In the genomic region with DNA sequence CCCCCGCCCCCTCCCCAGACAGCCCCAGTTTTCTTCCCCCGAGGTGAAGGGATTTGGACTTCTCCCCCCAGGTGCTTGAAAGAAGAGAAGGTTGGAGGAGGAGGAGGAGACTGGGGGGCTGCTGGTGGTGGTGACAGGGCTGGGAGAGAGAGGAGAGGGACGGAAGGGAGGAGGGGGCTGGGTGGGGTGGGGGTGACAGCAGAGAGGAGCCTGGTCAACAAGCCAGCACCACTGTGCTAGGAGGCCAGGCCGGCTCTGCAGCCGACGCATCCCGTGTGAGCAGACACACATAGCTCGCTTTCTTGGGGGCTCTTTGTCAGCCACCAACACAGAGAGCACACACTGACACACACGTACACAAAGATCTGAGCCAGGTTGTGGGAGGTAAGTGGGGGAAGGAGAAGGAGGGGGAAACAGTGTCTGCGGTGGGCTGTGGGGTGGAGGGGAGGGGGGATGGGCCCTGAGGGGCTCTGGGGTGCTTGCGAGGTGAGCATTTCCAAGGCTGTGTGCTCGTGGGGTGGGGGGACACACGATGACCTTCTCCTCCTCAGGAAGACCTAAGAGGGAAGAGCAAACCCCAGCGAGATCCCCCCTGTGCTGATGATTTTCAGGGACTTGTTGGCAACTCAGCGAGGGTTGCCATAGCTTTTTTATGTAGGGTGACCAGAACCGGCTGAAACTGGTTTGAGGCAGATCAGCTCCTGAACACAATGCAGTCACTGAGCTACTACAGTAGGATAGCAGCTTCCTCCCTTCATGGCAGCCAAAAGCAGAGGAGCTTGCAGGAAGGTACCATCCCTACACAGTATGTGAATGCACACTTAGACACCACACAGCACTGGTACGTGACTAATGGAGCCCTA, we compare ENCODE assay signal across 8 cellular contexts. TPM values are rescaled to one million over a fixed set of nuclear protein-coding genes. Genes with fewer than 3 reads are reported as not detected.
DNase-seq lines count a peak whose midpoint lies in the region; ATAC-seq and TF ChIP-seq lines count a peak whose summit lies in the region.

A gene with protein sequence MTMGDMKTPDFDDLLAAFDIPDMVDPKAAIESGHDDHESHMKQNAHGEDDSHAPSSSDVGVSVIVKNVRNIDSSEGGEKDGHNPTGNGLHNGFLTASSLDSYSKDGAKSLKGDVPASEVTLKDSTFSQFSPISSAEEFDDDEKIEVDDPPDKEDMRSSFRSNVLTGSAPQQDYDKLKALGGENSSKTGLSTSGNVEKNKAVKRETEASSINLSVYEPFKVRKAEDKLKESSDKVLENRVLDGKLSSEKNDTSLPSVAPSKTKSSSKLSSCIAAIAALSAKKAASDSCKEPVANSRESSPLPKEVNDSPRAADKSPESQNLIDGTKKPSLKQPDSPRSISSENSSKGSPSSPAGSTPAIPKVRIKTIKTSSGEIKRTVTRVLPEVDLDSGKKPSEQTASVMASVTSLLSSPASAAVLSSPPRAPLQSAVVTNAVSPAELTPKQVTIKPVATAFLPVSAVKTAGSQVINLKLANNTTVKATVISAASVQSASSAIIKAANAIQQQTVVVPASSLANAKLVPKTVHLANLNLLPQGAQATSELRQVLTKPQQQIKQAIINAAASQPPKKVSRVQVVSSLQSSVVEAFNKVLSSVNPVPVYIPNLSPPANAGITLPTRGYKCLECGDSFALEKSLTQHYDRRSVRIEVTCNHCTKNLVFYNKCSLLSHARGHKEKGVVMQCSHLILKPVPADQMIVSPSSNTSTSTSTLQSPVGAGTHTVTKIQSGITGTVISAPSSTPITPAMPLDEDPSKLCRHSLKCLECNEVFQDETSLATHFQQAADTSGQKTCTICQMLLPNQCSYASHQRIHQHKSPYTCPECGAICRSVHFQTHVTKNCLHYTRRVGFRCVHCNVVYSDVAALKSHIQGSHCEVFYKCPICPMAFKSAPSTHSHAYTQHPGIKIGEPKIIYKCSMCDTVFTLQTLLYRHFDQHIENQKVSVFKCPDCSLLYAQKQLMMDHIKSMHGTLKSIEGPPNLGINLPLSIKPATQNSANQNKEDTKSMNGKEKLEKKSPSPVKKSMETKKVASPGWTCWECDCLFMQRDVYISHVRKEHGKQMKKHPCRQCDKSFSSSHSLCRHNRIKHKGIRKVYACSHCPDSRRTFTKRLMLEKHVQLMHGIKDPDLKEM (N-terminal part only) (plus strand): TSS at position 732 of the 863 bp plus-strand sequence. CDS start 53,411 bp downstream, outside the sequence.

- H3K27me3 ChIP-seq in BJ (ENCODE audit: control insufficient read depth, insufficient read depth, low read length) (no peaks in the 10 kb centered on the region), PC-3 (ENCODE audit: low read length) (no peaks in the 10 kb centered on the region)

- DNase-seq in BJ (ENCODE audit: low read depth) (no peak), HFFc6 (peak; percentile 74), PC-3 (peak; percentile 68), dermis blood vessel endothelial cell (peak; percentile 76), left lobe of liver (ENCODE audit: low spot score) (no peak), GF-D8 (lab: John Stamatoyannopoulos, UW) (no peak), ACHN (no peak)
- no peak for DNase-seq in stimulated activated naive CD8-positive, alpha-beta T cell treated with anti-CD3 and anti-CD28 coated beads, Interleukin-15, amount 100 ng/mL, for 72 hours

- H3K9me3 Mint-ChIP-seq in HFFc6, result no peaks in the 10 kb centered on the region
- no peaks in the 10 kb centered on the region for H3K9me3 Mint-ChIP-seq in stimulated activated naive CD8-positive, alpha-beta T cell treated with anti-CD3 and anti-CD28 coated beads, Interleukin-15, amount 100 ng/mL, for 72 hours

- CTCF ChIA-PET in BJ (lab: Yijun Ruan, JAX), result interaction anchor here (0.6 to 1.4 kb wide), 6 partner anchors 14 to 204 kb away, joined by 3 to 4 read pairs (median 3); no protein-coding TSS in a partner anchor
- CTCF ChIA-PET in PC-3 (lab: Charles Lee), result interaction anchor here (0.6 kb wide), 1 partner anchor 229 kb away, joined by 4 read pairs; no protein-coding TSS in a partner anchor

- no peaks in the 10 kb centered on the region for H3K9me2 ChIP-seq in PC-3 (replicated peaks; ENCODE audit: low read length)

- H2AFZ ChIP-seq in PC-3 (ENCODE audit: low read length), result no peak within 1 kb of the TSS

- peak within 1 kb of the TSS; percentile 85 for H3K4me3 Mint-ChIP-seq in HFFc6
- peak within 1 kb of the TSS; percentile 21 to 31 for H3K4me3 Mint-ChIP-seq in stimulated activated naive CD8-positive, alpha-beta T cell treated with anti-CD3 and anti-CD28 coated beads, Interleukin-15, amount 100 ng/mL, for 72 hours

- intact Hi-C loops in PC-3 (cut with micrococcal nuclease), result loop anchor here (1.0 to 2.0 kb wide), 2 partner anchors 79 to 204 kb away; no protein-coding TSS in a partner anchor

- no peaks in the 10 kb centered on the region for H4K20me1 ChIP-seq in PC-3 (ENCODE audit: low read length)

- no peaks in the 10 kb centered on the region for H3K9me3 ChIP-seq in PC-3 (ENCODE audit: low read length)

- H3K4me2 ChIP-seq in PC-3 (ENCODE audit: low read length), result peak within 1 kb of the TSS; percentile 90

- H3K36me3 Mint-ChIP-seq in HFFc6 (ENCODE audit: low read depth), result peaks cover 39% of the 10 kb centered on the region

- POLR2A ChIA-PET in BJ (lab: Charles Lee), result interaction anchor here (0.6 to 1.7 kb wide), 3 partner anchors 71 to 135 kb away, joined by 3 to 4 read pairs (median 3); no protein-coding TSS in a partner anchor
- POLR2A ChIA-PET in PC-3 (lab: Charles Lee; ENCODE audit: unreplicated experiment), result interaction anchor here (0.6 kb wide), 2 partner anchors 20 to 79 kb away, joined by 3 to 11 read pairs; no protein-coding TSS in a partner anchor

- H3K4me1 Mint-ChIP-seq in HFFc6 (ENCODE audit: low read depth), result peaks cover 89% of the 10 kb centered on the region
- H3K4me1 Mint-ChIP-seq in stimulated activated naive CD8-positive, alpha-beta T cell treated with anti-CD3 and anti-CD28 coated beads, Interleukin-15, amount 100 ng/mL, for 72 hours, result peaks cover 5% of the 10 kb centered on the region

- H3F3A ChIP-seq in PC-3 (ENCODE audit: low read length, unreplicated experiment), result no peaks in the 10 kb centered on the region

- H3K27me3 Mint-ChIP-seq in HFFc6 (ENCODE audit: insufficient read depth), result no peaks in the 10 kb centered on the region
- H3K27me3 Mint-ChIP-seq in stimulated activated naive CD8-positive, alpha-beta T cell treated with anti-CD3 and anti-CD28 coated beads, Interleukin-15, amount 100 ng/mL, for 72 hours, result peaks cover 93% of the 10 kb centered on the region

- no TSS peak for BruUV-seq in PC-3 (replicated peaks; lab: Mats Ljungman, UMichigan)

- in situ Hi-C loops in ACHN (cut with HindIII; ENCODE audit: low pct_ligation_motif_present, low pct_unique_long_range_greater_than_20kb, low sequenced_read_pairs), result no loop called here

- ATAC-seq in PC-3 (peak; percentile 53), left lobe of liver (peak; percentile 39)
- ATAC-seq in stimulated activated naive CD8-positive, alpha-beta T cell treated with anti-CD3 and anti-CD28 coated beads, Interleukin-15, amount 100 ng/mL, for 72 hours, result peak; percentile 48

- no peak for TF ChIP-seq CTCF in BJ (IDR thresholded peaks at IDR 0.05; ENCODE audit: insufficient read depth, low read depth, low read length)
- TF ChIP-seq CTCF in HFFc6 (IDR thresholded peaks at IDR 0.05), result no peak
- TF ChIP-seq CTCF in PC-3 (conservative IDR thresholded peaks at IDR 0.05; ENCODE audit: low read depth, low read length), result no peak

- H3K27ac Mint-ChIP-seq in HFFc6, result peak within 1 kb of the TSS; percentile 98
- peak within 1 kb of the TSS in 1 of 2 donors; percentile 63 for H3K27ac Mint-ChIP-seq in stimulated activated naive CD8-positive, alpha-beta T cell treated with anti-CD3 and anti-CD28 coated beads, Interleukin-15, amount 100 ng/mL, for 72 hours

- H3K27ac ChIP-seq in PC-3 (ENCODE audit: low read length), result peak within 1 kb of the TSS; percentile 87

- peaks cover 71% of the 10 kb centered on the region for H3K4me1 ChIP-seq in PC-3 (ENCODE audit: insufficient read depth, low read length)

- H3K4me3 ChIP-seq in BJ (ENCODE audit: low read depth, low read length) (peak within 1 kb of the TSS; percentile 37), PC-3 (ENCODE audit: low read length) (peak within 1 kb of the TSS; percentile 62)

- peak within 1 kb of the TSS; percentile 96 for H3K9ac ChIP-seq in PC-3 (ENCODE audit: low read length)

- peaks cover 78% of the 10 kb centered on the region for H3K79me2 ChIP-seq in PC-3 (ENCODE audit: low read length)

- no peaks in the 10 kb centered on the region for H3K36me3 ChIP-seq in BJ (ENCODE audit: control insufficient read depth, insufficient read depth, low read length)
- peaks cover 19% of the 10 kb centered on the region for H3K36me3 ChIP-seq in PC-3 (ENCODE audit: low read depth, low read length)

RNA-seq across cellular contexts. Expression of the gene that starts here (rescaled TPM):
- 69.6 and 75.3 TPM in 2 replicates for polyA plus RNA-seq in BJ (2011; rRNA removed)
- polyA minus RNA-seq in BJ (2011; rRNA and poly(A)+ RNA removed), result 123 and 142 TPM in 2 replicates
- 10 to 100 TPM; 43.1 to 56.6 (median 50.1) TPM for total RNA-seq in HFFc6 (2021; fragmentation: NEBNext Ultra II Directional; extraction: Animal tissue kit (Norgen Biotek cat#: 25700))
- total RNA-seq in PC-3 (2014; rRNA removed) (47.3 and 62.6 TPM in 2 replicates), dermis blood vessel endothelial cell (57.2 and 80.3 TPM in 2 replicates), left lobe of liver (3.7 TPM)

Comparison
In these comparisons a context has a peak if more than half of its experiments do, and no peak if none do; other contexts are left out.
1. DNase-seq: peak in HFFc6 (single experiment), PC-3 (single experiment) and dermis blood vessel endothelial cell (single experiment); none in BJ (single experiment), left lobe of liver (single experiment), stimulated activated naive CD8-positive, alpha-beta T cell treated with anti-CD3 and anti-CD28 coated beads, Interleukin-15, amount 100 ng/mL, for 72 hours (0 of 2), GF-D8 (single experiment) and ACHN (single experiment).
2. Peak in every context shown above with its lines, with median percentiles within 50 percentile points of each other: ATAC-seq.